ENCODE assay signal across 26 cellular contexts in the genomic region with DNA sequence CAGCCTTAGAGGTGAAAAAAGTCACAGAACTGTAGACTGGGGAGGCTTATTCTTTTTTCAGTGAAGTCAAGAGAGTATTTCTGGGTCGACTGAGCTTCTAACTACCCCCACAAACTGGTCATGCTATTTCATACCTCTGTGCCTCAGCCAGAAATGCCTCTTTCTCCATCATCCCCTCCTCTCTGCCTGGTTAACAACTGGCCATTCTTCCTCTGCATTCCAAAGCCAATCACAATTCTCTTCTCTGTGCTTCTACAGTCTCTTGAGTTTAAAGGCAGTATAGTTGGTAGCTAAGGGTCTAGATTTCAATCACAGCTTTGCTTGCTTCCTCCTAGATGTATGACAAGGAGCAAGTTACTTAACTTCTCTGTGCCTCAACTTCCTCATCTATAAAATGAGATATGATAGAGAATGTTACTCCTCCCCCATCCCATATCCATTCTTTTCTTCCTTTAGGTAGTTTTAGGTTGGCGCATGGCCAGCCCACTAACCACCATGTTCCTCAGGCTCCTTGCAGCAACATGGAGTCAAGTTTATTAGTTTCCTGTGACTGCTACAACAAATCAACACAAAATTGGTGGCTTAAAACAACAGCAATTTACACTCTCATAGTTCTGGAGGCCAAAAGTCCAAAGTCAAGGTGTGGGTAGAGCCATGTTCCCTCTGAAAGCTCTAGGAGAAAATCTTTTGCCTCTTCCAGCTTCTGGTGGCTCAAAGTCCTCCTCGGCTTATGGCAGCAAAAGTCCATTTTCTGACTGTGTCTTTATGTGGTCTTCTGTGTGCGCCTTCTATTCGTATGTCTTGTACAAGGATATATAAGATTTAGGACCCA.
DNase-seq lines count a peak whose midpoint lies in the region; ATAC-seq, FAIRE-seq and TF ChIP-seq lines count a peak whose summit lies in the region.
"Had no signal": no experiment of that assay in that cellular context is flagged by ENCODE, and none has a peak within 500 bp of the region (broad histone marks: within the 10 kb centered on the region; RNA-seq: fewer than 3 reads in every experiment).

No MANE protein-coding gene starts in this region.

- peaks cover 19% of the 10 kb centered on the region for H3K4me1 Mint-ChIP-seq in activated T-helper 17 cell treated with anti-CD3 and anti-CD28 coated beads, Interleukin-2, amount 50 U/mL, for 72 hours
- H3K4me1 Mint-ChIP-seq in memory B cell: peaks cover 29% of the 10 kb centered on the region

- H3K9me3 Mint-ChIP-seq in activated T-helper 17 cell treated with anti-CD3 and anti-CD28 coated beads, Interleukin-2, amount 50 U/mL, for 72 hours: peaks cover 4% of the 10 kb centered on the region
- peaks cover 3% of the 10 kb centered on the region for H3K9me3 Mint-ChIP-seq in memory B cell
- H3K9me3 Mint-ChIP-seq: activated naive CD4-positive, alpha-beta T cell treated with anti-CD3 and anti-CD28 coated beads, Interleukin-2, amount 50 U/mL, for 24 hours had no signal

- H3K4me3 Mint-ChIP-seq in activated T-helper 17 cell treated with anti-CD3 and anti-CD28 coated beads, Interleukin-2, amount 50 U/mL, for 72 hours: no peak overlapping the region
- H3K4me3 Mint-ChIP-seq in memory B cell: no peak overlapping the region
- H3K4me3 Mint-ChIP-seq: activated naive CD4-positive, alpha-beta T cell treated with anti-CD3 and anti-CD28 coated beads, Interleukin-2, amount 50 U/mL, for 24 hours; activated T-helper 1 cell treated with anti-CD3 and anti-CD28 coated beads, Interleukin-12 subunit alpha, Interleukin-12 subunit beta, Interleukin-2, Interleukin-4 antibody, amounts not matched to agents 30 ng/mL and 10 ng/mL and 1 ng/mL, durations not matched to agents 14 hours and 24 hours and 36 hours; T-helper 2 cell treated with Interferon-gamma antibody and Interleukin-4, amounts not matched to agents 5 μg/mL and 100 μg/mL, for 36 hours had no signal

- DNase-seq in A549 (ENCODE audit: low read depth in 1 of 2, low spot score in 1 of 2) (no peak), GM12892 (ENCODE audit: insufficient read length) (no peak), memory B cell (ENCODE audit: low spot score in 2 of 2) (no peak), Ammon's horn (ENCODE audit: low spot score) (no peak), NCI-H345 treated with DMSO at 0.1 percent for 48 hours (lab: John Stamatoyannopoulos, UW; ENCODE audit: unreplicated experiment) (no peak), GF-D8 (lab: John Stamatoyannopoulos, UW) (no peak)
- DNase-seq: activated CD4-positive, alpha-beta T cell treated with anti-CD3 and anti-CD28 coated beads, Interleukin-2, amount 50 U/mL, for 1 hour; aorta; C1 segment of cervical spinal cord; esophagus squamous epithelium; gastrocnemius medialis; MG63; NCI-H146; NCI-H526 treated with DMSO at 0.1 percent for 48 hours; WERI-Rb-1 had no signal

- FAIRE-seq in A549 (lab: Jason Lieb, UNC) (no peak), GM12892 (lab: Jason Lieb, UNC) (peak; percentile 78)
- FAIRE-seq: islet of Langerhans, K562, urothelium cell line had no signal

- CTCF ChIA-PET in A549 (lab: Yijun Ruan, JAX): interaction anchor here (0.9 kb wide), 1 partner anchor 7 kb away, joined by 3 read pairs; no protein-coding TSS in a partner anchor

- H3K4me1 ChIP-seq in A549: peaks cover 19% of the 10 kb centered on the region
- H3K4me1 ChIP-seq: esophagus squamous epithelium, prostate gland had no signal

- POLR2A ChIA-PET in A549 (lab: Yijun Ruan, JAX): no interaction called here

- TF ChIP-seq POLR2A in A549 (IDR thresholded peaks at IDR 0.05; ENCODE audit: low read length) (no peak), GM12892 (IDR thresholded peaks at IDR 0.05; ENCODE audit: low read depth, low read length) (no peak)

- TF ChIP-seq RAD21 in A549 (conservative IDR thresholded peaks at IDR 0.05 in 1 of 2, IDR thresholded peaks at IDR 0.05 in 1 of 2): no peak

- H3K27ac Mint-ChIP-seq in activated T-helper 17 cell treated with anti-CD3 and anti-CD28 coated beads, Interleukin-2, amount 50 U/mL, for 72 hours: peak overlapping the region; percentile 39
- H3K27ac Mint-ChIP-seq in memory B cell: peak overlapping the region; percentile 68
- H3K27ac Mint-ChIP-seq: activated naive CD4-positive, alpha-beta T cell treated with anti-CD3 and anti-CD28 coated beads, Interleukin-2, amount 50 U/mL, for 24 hours; activated T-helper 1 cell treated with anti-CD3 and anti-CD28 coated beads, Interleukin-12 subunit alpha, Interleukin-12 subunit beta, Interleukin-2, Interleukin-4 antibody, amounts not matched to agents 30 ng/mL and 10 ng/mL and 1 ng/mL, durations not matched to agents 14 hours and 24 hours and 36 hours; T-helper 2 cell treated with Interferon-gamma antibody and Interleukin-4, amounts not matched to agents 5 μg/mL and 100 μg/mL, for 36 hours had no signal

- ATAC-seq in A549: no peak
- ATAC-seq in activated T-helper 17 cell treated with anti-CD3 and anti-CD28 coated beads, Interleukin-2, amount 50 U/mL, for 72 hours (replicated peaks): no peak
- ATAC-seq in memory B cell (ENCODE audit: low read depth): peak; percentile 10
- ATAC-seq in GM18867 (IDR thresholded peaks at IDR 0.05; ENCODE audit: unreplicated experiment): no peak
- ATAC-seq: gastrocnemius medialis, K562, SK-N-SH treated with all-trans-retinoic acid at 6 μM for 48 hours had no signal

- peaks cover 13% of the 10 kb centered on the region for H3K36me3 Mint-ChIP-seq in activated T-helper 17 cell treated with anti-CD3 and anti-CD28 coated beads, Interleukin-2, amount 50 U/mL, for 72 hours (ENCODE audit: low read depth)
- peaks cover 27% of the 10 kb centered on the region for H3K36me3 Mint-ChIP-seq in memory B cell

- no peak overlapping the region for H3K4me3 ChIP-seq in A549
- H3K4me3 ChIP-seq: esophagus squamous epithelium, gastrocnemius medialis, K562, MG63, prostate gland had no signal

- WGBS in A549 (ENCODE audit: missing lambda C conversion rate): 82% methylated on average over 5 of the region's 5 CpGs

- TF ChIP-seq CTCF in A549 (IDR thresholded peaks at IDR 0.05): no peak

- H3K27me3 Mint-ChIP-seq in activated T-helper 17 cell treated with anti-CD3 and anti-CD28 coated beads, Interleukin-2, amount 50 U/mL, for 72 hours: no peaks in the 10 kb centered on the region
- no peaks in the 10 kb centered on the region for H3K27me3 Mint-ChIP-seq in memory B cell
- H3K27me3 Mint-ChIP-seq: activated naive CD4-positive, alpha-beta T cell treated with anti-CD3 and anti-CD28 coated beads, Interleukin-2, amount 50 U/mL, for 24 hours had no signal

- peak overlapping the region; percentile 56; the same call in 2 of the 3 replicates for H3K4me2 ChIP-seq in A549

- H3K9me3 ChIP-seq in A549: no peaks in the 10 kb centered on the region
- H3K9me3 ChIP-seq: esophagus squamous epithelium, gastrocnemius medialis, MG63, prostate gland had no signal

- H3K27ac ChIP-seq in A549: no peak overlapping the region
- H3K27ac ChIP-seq: esophagus squamous epithelium, gastrocnemius medialis, prostate gland, RWPE1, WERI-Rb-1 had no signal

- no peak for TF ChIP-seq EP300 in A549 (IDR thresholded peaks at IDR 0.05)

TF ChIP-seq in A549, 52 proteins besides CTCF, POLR2A, EP300 and RAD21:
- TF ChIP-seq CHD4 (IDR thresholded peaks at IDR 0.05; ENCODE audit: borderline replicate concordance) (no peak), FOSB (CRISPR knock-in tag; IDR thresholded peaks at IDR 0.05) (0 out of 2 replicates have a peak, but pooled peaks have one; percentile 24)
